In genomic region chr1:5311147-5311546, GRCh38 we compare ENCODE assay signal across 29 cellular contexts.
"Had no signal": no experiment of that assay in that cellular context is flagged by ENCODE, and none has a peak within 500 bp of the region (broad histone marks: within the 10 kb centered on the region; RNA-seq: fewer than 3 reads in every experiment).

No MANE protein-coding gene starts in this region.

- H2AFZ ChIP-seq: PC-9 had no signal

- H3K9me3 Mint-ChIP-seq: activated CD4-positive, alpha-beta memory T cell treated with anti-CD3 and anti-CD28 coated beads, Interleukin-2, amount 10 ng/mL, durations not matched to agents 7 days and 5 days; activated naive CD4-positive, alpha-beta T cell treated with anti-CD3 and anti-CD28 coated beads, Interleukin-2, amount 10 ng/mL, durations not matched to agents 7 days and 5 days; activated naive CD8-positive, alpha-beta T cell treated with anti-CD3 and anti-CD28 coated beads, Interleukin-2, amount 50 U/mL, for 24 hours had no signal

- H3K27me3 Mint-ChIP-seq: activated CD4-positive, alpha-beta memory T cell treated with anti-CD3 and anti-CD28 coated beads, Interleukin-2, amount 10 ng/mL, durations not matched to agents 7 days and 5 days; activated CD8-positive, alpha-beta memory T cell treated with anti-CD3 and anti-CD28 coated beads, Interleukin-2, amount 10 ng/mL, durations not matched to agents 7 days and 5 days; activated naive CD8-positive, alpha-beta T cell had no signal

- ATAC-seq: activated CD8-positive, alpha-beta memory T cell treated with anti-CD3 and anti-CD28 coated beads, Interleukin-2, amount 10 ng/mL, durations not matched to agents 7 days and 5 days; activated naive CD8-positive, alpha-beta T cell treated with anti-CD3 and anti-CD28 coated beads, Interleukin-2, amount 50 U/mL, for 24 hours had no signal

- H3K27ac Mint-ChIP-seq: activated CD4-positive, alpha-beta memory T cell treated with anti-CD3 and anti-CD28 coated beads, Interleukin-2, amount 10 ng/mL, durations not matched to agents 7 days and 5 days; activated CD8-positive, alpha-beta memory T cell treated with anti-CD3 and anti-CD28 coated beads, Interleukin-2, amount 10 ng/mL, durations not matched to agents 7 days and 5 days; activated naive CD4-positive, alpha-beta T cell treated with anti-CD3 and anti-CD28 coated beads, Interleukin-2, amount 10 ng/mL, durations not matched to agents 7 days and 5 days; activated naive CD8-positive, alpha-beta T cell; activated naive CD8-positive, alpha-beta T cell treated with anti-CD3 and anti-CD28 coated beads, Interleukin-2, amount 50 U/mL, for 24 hours had no signal

- H3K36me3 ChIP-seq: WERI-Rb-1 had no signal

- H3K4me3 ChIP-seq: PC-9 had no signal

- H3K27ac ChIP-seq: PC-9, WERI-Rb-1 had no signal

- DNase-seq: activated CD4-positive, alpha-beta memory T cell treated with anti-CD3 and anti-CD28 coated beads, Interleukin-2, amount 10 ng/mL, durations not matched to agents 7 days and 5 days; activated CD4-positive, alpha-beta T cell treated with anti-CD3 and anti-CD28 coated beads for 1 hour; activated CD4-positive, alpha-beta T cell treated with anti-CD3 and anti-CD28 coated beads for 48 hours; activated CD4-positive, CD25-positive, alpha-beta regulatory T cell; activated CD8-positive, alpha-beta memory T cell treated with anti-CD3 and anti-CD28 coated beads for 24 hours; activated CD8-positive, alpha-beta memory T cell treated with anti-CD3 and anti-CD28 coated beads, Interleukin-2, amount 10 ng/mL, durations not matched to agents 7 days and 5 days; activated CD8-positive, alpha-beta memory T cell treated with anti-CD3 and anti-CD28 coated beads, Interleukin-2, amount 50 U/mL, for 48 hours; activated effector memory CD4-positive, alpha-beta T cell treated with Interleukin-2 at 50 U/mL for 16 hours; activated naive CD4-positive, alpha-beta T cell treated with anti-CD3 and anti-CD28 coated beads, Interleukin-2, amount 10 ng/mL, durations not matched to agents 7 days and 5 days; activated naive CD8-positive, alpha-beta T cell treated with anti-CD3 and anti-CD28 coated beads, Interleukin-2, amount 50 U/mL, for 24 hours; activated T-cell treated with anti-CD3 and anti-CD28 coated beads, Interleukin-2, amount 50 U/mL, for 48 hours; anterior cingulate cortex; caudate nucleus; cerebellar nuclear complex; Karpas-422; NCI-H1105; NCI-H1417 treated with DMSO at 0.1 percent for 48 hours; NCI-H2081; NCI-H446; NCI-H524 treated with DMSO at 0.1 percent for 48 hours; PC-9; Right ventricle myocardium superior; SW 1271; T-helper 1 cell; T-helper 2 cell; T-helper 9 cell had no signal

- H3K4me1 Mint-ChIP-seq: activated CD4-positive, alpha-beta memory T cell treated with anti-CD3 and anti-CD28 coated beads, Interleukin-2, amount 10 ng/mL, durations not matched to agents 7 days and 5 days; activated CD8-positive, alpha-beta memory T cell treated with anti-CD3 and anti-CD28 coated beads, Interleukin-2, amount 10 ng/mL, durations not matched to agents 7 days and 5 days; activated naive CD8-positive, alpha-beta T cell treated with anti-CD3 and anti-CD28 coated beads, Interleukin-2, amount 50 U/mL, for 24 hours had no signal

- H3K36me3 Mint-ChIP-seq: activated CD8-positive, alpha-beta memory T cell treated with anti-CD3 and anti-CD28 coated beads, Interleukin-2, amount 10 ng/mL, durations not matched to agents 7 days and 5 days; activated naive CD4-positive, alpha-beta T cell treated with anti-CD3 and anti-CD28 coated beads, Interleukin-2, amount 10 ng/mL, durations not matched to agents 7 days and 5 days; activated naive CD8-positive, alpha-beta T cell; brain had no signal

- H3K4me2 ChIP-seq: PC-9 had no signal

- H3K4me3 Mint-ChIP-seq: activated CD4-positive, alpha-beta memory T cell treated with anti-CD3 and anti-CD28 coated beads, Interleukin-2, amount 10 ng/mL, durations not matched to agents 7 days and 5 days; activated CD8-positive, alpha-beta memory T cell treated with anti-CD3 and anti-CD28 coated beads, Interleukin-2, amount 10 ng/mL, durations not matched to agents 7 days and 5 days; activated naive CD4-positive, alpha-beta T cell treated with anti-CD3 and anti-CD28 coated beads, Interleukin-2, amount 10 ng/mL, durations not matched to agents 7 days and 5 days; activated naive CD8-positive, alpha-beta T cell; activated naive CD8-positive, alpha-beta T cell treated with anti-CD3 and anti-CD28 coated beads, Interleukin-2, amount 50 U/mL, for 24 hours had no signal
